ENCODE assay signal across 1 cellular context in the genomic region with DNA sequence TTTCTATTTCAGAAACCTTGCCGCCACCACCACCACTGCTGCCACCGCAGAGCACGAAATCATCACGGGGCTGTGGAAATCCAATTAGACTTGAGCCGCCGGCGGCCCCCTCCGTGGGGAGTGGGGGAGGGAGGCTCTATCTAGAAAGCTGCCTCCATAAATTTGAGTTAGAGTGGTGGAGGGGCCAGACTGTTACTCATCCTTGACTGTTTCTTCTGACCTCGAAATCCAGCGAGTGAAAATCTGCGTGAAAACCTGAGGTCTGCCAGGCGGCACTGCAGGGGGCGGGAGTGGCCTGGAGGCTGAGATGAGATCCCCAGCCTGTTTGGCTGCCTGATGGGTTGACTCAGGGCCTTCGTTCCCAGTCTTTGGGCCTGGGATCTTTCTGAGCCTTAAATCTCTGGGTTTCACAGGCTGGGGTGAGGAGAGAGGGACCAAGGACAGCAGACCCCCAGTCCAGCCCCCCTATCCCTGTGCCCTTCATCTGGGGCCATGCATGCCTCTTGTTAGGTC.
TF ChIP-seq lines count a peak whose summit lies in the region.

No MANE protein-coding gene starts in this region.

TF ChIP-seq in WTC11, 78 proteins besides CTCF, POLR2A, EP300 and RAD21 (continued from another document):
- TF ChIP-seq, protein P1, sequence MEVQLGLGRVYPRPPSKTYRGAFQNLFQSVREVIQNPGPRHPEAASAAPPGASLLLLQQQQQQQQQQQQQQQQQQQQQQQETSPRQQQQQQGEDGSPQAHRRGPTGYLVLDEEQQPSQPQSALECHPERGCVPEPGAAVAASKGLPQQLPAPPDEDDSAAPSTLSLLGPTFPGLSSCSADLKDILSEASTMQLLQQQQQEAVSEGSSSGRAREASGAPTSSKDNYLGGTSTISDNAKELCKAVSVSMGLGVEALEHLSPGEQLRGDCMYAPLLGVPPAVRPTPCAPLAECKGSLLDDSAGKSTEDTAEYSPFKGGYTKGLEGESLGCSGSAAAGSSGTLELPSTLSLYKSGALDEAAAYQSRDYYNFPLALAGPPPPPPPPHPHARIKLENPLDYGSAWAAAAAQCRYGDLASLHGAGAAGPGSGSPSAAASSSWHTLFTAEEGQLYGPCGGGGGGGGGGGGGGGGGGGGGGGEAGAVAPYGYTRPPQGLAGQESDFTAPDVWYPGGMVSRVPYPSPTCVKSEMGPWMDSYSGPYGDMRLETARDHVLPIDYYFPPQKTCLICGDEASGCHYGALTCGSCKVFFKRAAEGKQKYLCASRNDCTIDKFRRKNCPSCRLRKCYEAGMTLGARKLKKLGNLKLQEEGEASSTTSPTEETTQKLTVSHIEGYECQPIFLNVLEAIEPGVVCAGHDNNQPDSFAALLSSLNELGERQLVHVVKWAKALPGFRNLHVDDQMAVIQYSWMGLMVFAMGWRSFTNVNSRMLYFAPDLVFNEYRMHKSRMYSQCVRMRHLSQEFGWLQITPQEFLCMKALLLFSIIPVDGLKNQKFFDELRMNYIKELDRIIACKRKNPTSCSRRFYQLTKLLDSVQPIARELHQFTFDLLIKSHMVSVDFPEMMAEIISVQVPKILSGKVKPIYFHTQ (CRISPR knock-in tag; IDR thresholded peaks at IDR 0.05): no peak
- no peak for TF ChIP-seq ESRRA (CRISPR knock-in tag; IDR thresholded peaks at IDR 0.05; ENCODE audit: borderline replicate concordance)
- TF ChIP-seq, protein P2, sequence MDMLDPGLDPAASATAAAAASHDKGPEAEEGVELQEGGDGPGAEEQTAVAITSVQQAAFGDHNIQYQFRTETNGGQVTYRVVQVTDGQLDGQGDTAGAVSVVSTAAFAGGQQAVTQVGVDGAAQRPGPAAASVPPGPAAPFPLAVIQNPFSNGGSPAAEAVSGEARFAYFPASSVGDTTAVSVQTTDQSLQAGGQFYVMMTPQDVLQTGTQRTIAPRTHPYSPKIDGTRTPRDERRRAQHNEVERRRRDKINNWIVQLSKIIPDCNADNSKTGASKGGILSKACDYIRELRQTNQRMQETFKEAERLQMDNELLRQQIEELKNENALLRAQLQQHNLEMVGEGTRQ (CRISPR knock-in tag; IDR thresholded peaks at IDR 0.05): no peak
- TF ChIP-seq, protein P3, sequence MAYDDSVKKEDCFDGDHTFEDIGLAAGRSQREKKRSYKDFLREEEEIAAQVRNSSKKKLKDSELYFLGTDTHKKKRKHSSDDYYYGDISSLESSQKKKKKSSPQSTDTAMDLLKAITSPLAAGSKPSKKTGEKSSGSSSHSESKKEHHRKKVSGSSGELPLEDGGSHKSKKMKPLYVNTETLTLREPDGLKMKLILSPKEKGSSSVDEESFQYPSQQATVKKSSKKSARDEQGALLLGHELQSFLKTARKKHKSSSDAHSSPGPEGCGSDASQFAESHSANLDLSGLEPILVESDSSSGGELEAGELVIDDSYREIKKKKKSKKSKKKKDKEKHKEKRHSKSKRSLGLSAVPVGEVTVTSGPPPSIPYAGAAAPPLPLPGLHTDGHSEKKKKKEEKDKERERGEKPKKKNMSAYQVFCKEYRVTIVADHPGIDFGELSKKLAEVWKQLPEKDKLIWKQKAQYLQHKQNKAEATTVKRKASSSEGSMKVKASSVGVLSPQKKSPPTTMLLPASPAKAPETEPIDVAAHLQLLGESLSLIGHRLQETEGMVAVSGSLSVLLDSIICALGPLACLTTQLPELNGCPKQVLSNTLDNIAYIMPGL (CRISPR knock-in tag; IDR thresholded peaks at IDR 0.05): no peak
